ENCODE assay signal across 9 cellular contexts in genomic region chrX:52598886-52599285, GRCh38. TPM values are rescaled to one million over a fixed set of nuclear protein-coding genes. Genes with fewer than 3 reads are reported as not detected.
"Had no signal": no experiment of that assay in that cellular context is flagged by ENCODE, and none has a peak within 500 bp of the region (broad histone marks: within the 10 kb centered on the region; RNA-seq: fewer than 3 reads in every experiment).

No MANE protein-coding gene starts in this region.

- H3K4me2 ChIP-seq: GM23338 had no signal

- H3K27ac ChIP-seq: HL-60 had no signal

- DNase-seq: H9, HCEC 1CT, KBM-7 had no signal

- FAIRE-seq: H1, H54, HepG2 had no signal

- H3K36me3 Mint-ChIP-seq: IgD-negative memory B cell had no signal

- H2AFZ ChIP-seq: GM23338 had no signal

- H3K27ac Mint-ChIP-seq: GM23338, H9, IgD-negative memory B cell had no signal

- H3K4me1 Mint-ChIP-seq: GM23338, H9 had no signal

- H3K4me3 ChIP-seq: GM23338 had no signal

- H3K4me3 Mint-ChIP-seq: GM23338, H9, IgD-negative memory B cell had no signal

- ATAC-seq: GM23338, HepG2 had no signal

- H3K9me3 Mint-ChIP-seq: GM23338, IgD-negative memory B cell had no signal

RNA-seq across cellular contexts. Expression of gene SSX7, which starts 55.8 kb away (rescaled TPM):
- polyA plus RNA-seq: GM23338, H1, HepG2, IgD-negative memory B cell had no signal
